In genomic region chr2:9800975-9801723, GRCh38 we compare ENCODE assay signal across 9 cellular contexts. TPM values are rescaled to one million over a fixed set of nuclear protein-coding genes. Genes with fewer than 3 reads are reported as not detected.
DNase-seq lines count a peak whose midpoint lies in the region; ATAC-seq, FAIRE-seq and TF ChIP-seq lines count a peak whose summit lies in the region.
"Had no signal": no experiment of that assay in that cellular context is flagged by ENCODE, and none has a peak within 500 bp of the region (broad histone marks: within the 10 kb centered on the region; RNA-seq: fewer than 3 reads in every experiment).

No MANE protein-coding gene starts in this region.

- H3K36me3 ChIP-seq in heart left ventricle (no peaks in the 10 kb centered on the region), keratinocyte (ENCODE audit: control insufficient read depth in 2 of 2, extremely low read depth in 1 of 2, insufficient read depth in 2 of 2, low read length in 2 of 2) (no peaks in the 10 kb centered on the region), subcutaneous abdominal adipose tissue (ENCODE audit: control insufficient read depth in 5 of 5, insufficient read depth in 5 of 5, low read length in 5 of 5) (no peaks in the 10 kb centered on the region), testis (ENCODE audit: low read depth, missing control alignments) (no peaks in the 10 kb centered on the region)
- H3K36me3 ChIP-seq: pancreas had no signal

- H3K4me3 ChIP-seq in heart left ventricle (no peak overlapping the region), keratinocyte (ENCODE audit: control insufficient read depth in 2 of 3, extremely low read depth in 1 of 3, insufficient read depth in 2 of 3, low read depth in 1 of 3, low read length in 3 of 3) (peak overlapping the region in 2 of 3 experiments; percentile 27 to 62), subcutaneous abdominal adipose tissue (ENCODE audit: low read depth in 1 of 5, low read length in 5 of 5) (peak overlapping the region in 1 of 5 donors; percentile 28), testis (no peak overlapping the region)
- H3K4me3 ChIP-seq: pancreas had no signal

- dilution Hi-C loops in keratinocyte (cut with MboI; ENCODE audit: extremely low pct_ligation_motif_present, low sequenced_read_pairs) = no loop called here

- H3K27ac Mint-ChIP-seq in activated T-cell treated with anti-CD3 and anti-CD28 coated beads, Interleukin-2, amount 50 U/mL, for 24 hours = peak overlapping the region; percentile 79

- 56 to 71% (median 67%) methylated on average over 13 to 25 of the region's 25 CpGs for WGBS in heart left ventricle, 4 donors
- 85 to 86% methylated on average over 16 to 25 of the region's 25 CpGs for WGBS in testis, 2 donors

- peak overlapping the region; percentile 93 for H3K4me2 ChIP-seq in keratinocyte (ENCODE audit: control insufficient read depth, extremely low read depth, insufficient read depth, low read depth, low read length)

- no peaks in the 10 kb centered on the region for H4K20me1 ChIP-seq in keratinocyte (ENCODE audit: control insufficient read depth, extremely low read depth, insufficient read depth, low read length)

- TF ChIP-seq POLR2A in heart left ventricle (IDR thresholded peaks at IDR 0.05) (no peak), testis (IDR thresholded peaks at IDR 0.05) (no peak)

- H3K36me3 Mint-ChIP-seq in activated T-cell treated with anti-CD3 and anti-CD28 coated beads, Interleukin-2, amount 50 U/mL, for 24 hours (ENCODE audit: low read depth) = no peaks in the 10 kb centered on the region

- no peaks in the 10 kb centered on the region for H3K9me3 Mint-ChIP-seq in activated T-cell treated with anti-CD3 and anti-CD28 coated beads, Interleukin-2, amount 50 U/mL, for 24 hours

- H3K9me1 ChIP-seq in keratinocyte (ENCODE audit: control insufficient read depth, extremely low read depth, insufficient read depth, low read length) = peaks cover 2% of the 10 kb centered on the region

- peak overlapping the region in 9 of 12 donors; percentile 32 to 69 (median 46) for H3K27ac ChIP-seq in heart left ventricle
- peak overlapping the region; percentile 94 for H3K27ac ChIP-seq in keratinocyte (ENCODE audit: control insufficient read depth, insufficient read depth, low read length)
- H3K27ac ChIP-seq in subcutaneous abdominal adipose tissue (ENCODE audit: low read depth, low read length) = peak overlapping the region; percentile 81
- H3K27ac ChIP-seq in testis = no peak overlapping the region
- H3K27ac ChIP-seq: pancreas had no signal

- peak; percentile 93 for FAIRE-seq in keratinocyte (lab: Jason Lieb, UNC)
- FAIRE-seq in GM19239 (lab: Jason Lieb, UNC) = no peak
- FAIRE-seq: pancreas had no signal

- H2AFZ ChIP-seq in keratinocyte (ENCODE audit: control insufficient read depth, low read length) = peak overlapping the region; percentile 67

- H3K27me3 Mint-ChIP-seq in activated T-cell treated with anti-CD3 and anti-CD28 coated beads, Interleukin-2, amount 50 U/mL, for 24 hours = no peaks in the 10 kb centered on the region

- ATAC-seq in heart left ventricle (peak; percentile 4 to 56 (median 30)), Right ventricle myocardium inferior (no peak), HG03439 (IDR thresholded peaks at IDR 0.05; ENCODE audit: unreplicated experiment) (no peak)

- H3K4me1 Mint-ChIP-seq in activated T-cell treated with anti-CD3 and anti-CD28 coated beads, Interleukin-2, amount 50 U/mL, for 24 hours (ENCODE audit: low read depth) = peaks cover 31% of the 10 kb centered on the region

- H3K27me3 ChIP-seq in heart left ventricle = no peaks in the 10 kb centered on the region
- H3K27me3 ChIP-seq in keratinocyte (ENCODE audit: control insufficient read depth, extremely low read depth, insufficient read depth, low read length) = no peaks in the 10 kb centered on the region
- no peaks in the 10 kb centered on the region for H3K27me3 ChIP-seq in subcutaneous abdominal adipose tissue (ENCODE audit: control insufficient read depth in 5 of 5, insufficient read depth in 4 of 5, low read length in 5 of 5)
- H3K27me3 ChIP-seq in testis = no peaks in the 10 kb centered on the region
- H3K27me3 ChIP-seq: pancreas had no signal

- H3K4me1 ChIP-seq in heart left ventricle (peaks cover 0 to 52% (median 24%) of the 10 kb centered on the region in 12 donors), keratinocyte (ENCODE audit: control insufficient read depth, extremely low read depth, insufficient read depth, low read length) (peaks cover 46% of the 10 kb centered on the region), subcutaneous abdominal adipose tissue (ENCODE audit: control insufficient read depth in 5 of 5, insufficient read depth in 5 of 5, low read length in 5 of 5) (peaks cover 12 to 65% (median 61%) of the 10 kb centered on the region in 5 donors), testis (peaks cover 5% of the 10 kb centered on the region)

- no peak overlapping the region for H3K4me3 Mint-ChIP-seq in activated T-cell treated with anti-CD3 and anti-CD28 coated beads, Interleukin-2, amount 50 U/mL, for 24 hours

- no peak for TF ChIP-seq CTCF in heart left ventricle (IDR thresholded peaks at IDR 0.05)
- TF ChIP-seq CTCF in keratinocyte (optimal IDR thresholded peaks at IDR 0.05 in 1 of 3, IDR thresholded peaks at IDR 0.05 in 1 of 3, conservative IDR thresholded peaks at IDR 0.05 in 1 of 3; ENCODE audit: extremely low read depth in 1 of 3, insufficient read depth in 2 of 3, low read length in 3 of 3) = no peak
- no peak for TF ChIP-seq CTCF in testis (IDR thresholded peaks at IDR 0.05)

- intact Hi-C loops in heart left ventricle (cut with DNase I) (loop anchor here in 3 of 10 donors (5.0 to 10.0 kb wide), 3 partner anchors 246 to 634 kb away; no protein-coding TSS in a partner anchor), Right ventricle myocardium inferior (cut with DNase I) (no loop called here), testis (cut with DNase I; ENCODE audit: low total_unique reads) (no loop called here)

- DNase-seq in heart left ventricle = peak in 3 of 5 donors; percentile 46 to 75 (median 52)
- no peak for DNase-seq in Right ventricle myocardium inferior (ENCODE audit: missing footprints)
- peak; percentile 64 for DNase-seq in activated T-cell treated with anti-CD3 and anti-CD28 coated beads, Interleukin-2, amount 50 U/mL, for 24 hours
- peak; percentile 98 for DNase-seq in keratinocyte (ENCODE audit: low read depth, low spot score)
- no peak for DNase-seq in testis
- no peak for DNase-seq in GM19239 (ENCODE audit: insufficient read length, low spot score)

- H3K9ac ChIP-seq in keratinocyte (ENCODE audit: control insufficient read depth, extremely low read depth, insufficient read depth, low read length) = peak overlapping the region; percentile 78
- H3K9ac ChIP-seq in subcutaneous abdominal adipose tissue (ENCODE audit: low read length in 5 of 5) = peak overlapping the region in 4 of 5 donors; percentile 4 to 75 (median 32)

- no peaks in the 10 kb centered on the region for H3K79me2 ChIP-seq in keratinocyte (ENCODE audit: control insufficient read depth, insufficient read depth, low read length)

- H3K9me3 ChIP-seq in heart left ventricle (no peaks in the 10 kb centered on the region), keratinocyte (ENCODE audit: control insufficient read depth, low read depth, low read length) (no peaks in the 10 kb centered on the region), subcutaneous abdominal adipose tissue (ENCODE audit: control insufficient read depth in 5 of 5, low read length in 5 of 5) (no peaks in the 10 kb centered on the region), testis (no peaks in the 10 kb centered on the region)
- H3K9me3 ChIP-seq: pancreas had no signal

RNA-seq across cellular contexts. Expression of gene TAF1B, which starts 42.1 kb away (rescaled TPM):
- total RNA-seq in heart left ventricle = 10 to 100 TPM in 1 of 9 donors, 1 to 10 TPM in 8; 3.8 to 13.9 (median 5.2) TPM
- polyA plus RNA-seq in heart left ventricle = 1 to 10 TPM; 1.1 to 4.7 TPM
- total RNA-seq in Right ventricle myocardium inferior = 6.3 TPM
- polyA plus RNA-seq in keratinocyte = 10.2 to 16.5 TPM (median 13.2 TPM) in 3 replicates
- polyA plus RNA-seq in keratinocyte (2011; ENCODE audit: low read depth) = 5.4 TPM
- polyA plus RNA-seq in keratinocyte (2011; cell fraction: cytosol; rRNA removed) = 7.1 and 14.3 TPM in 2 replicates
- 17.5 and 18.6 TPM in 2 replicates for polyA plus RNA-seq in keratinocyte (2011; cell fraction: nucleus; rRNA removed)
- 7.3 and 12.9 TPM in 2 replicates for polyA plus RNA-seq in keratinocyte (2012; ENCODE audit: low replicate concordance)
- polyA minus RNA-seq in keratinocyte = 9.2 to 20.1 TPM (median 13.9 TPM) in 3 replicates
- polyA minus RNA-seq in keratinocyte (2011; cell fraction: cytosol; rRNA and poly(A)+ RNA removed) = 15.3 TPM
- polyA minus RNA-seq in keratinocyte (2011; cell fraction: nucleus; rRNA and poly(A)+ RNA removed) = 13.8 and 30.7 TPM in 2 replicates
- total RNA-seq in testis = 10 to 100 TPM; 22.0 TPM
- 13.3 TPM for polyA plus RNA-seq in testis (ENCODE audit: insufficient read depth, low read depth, low replicate concordance)

Comparison
In these comparisons a context has a peak if more than half of its experiments do, and no peak if none do; other contexts are left out.
1. ATAC-seq: peak in heart left ventricle (4 of 4); none in Right ventricle myocardium inferior (single experiment) and HG03439 (single experiment).
2. DNase-seq: peak in heart left ventricle (3 of 5), activated T-cell treated with anti-CD3 and anti-CD28 coated beads, Interleukin-2, amount 50 U/mL, for 24 hours (single experiment) and keratinocyte (single experiment); none in Right ventricle myocardium inferior (single experiment), testis (single experiment) and GM19239 (single experiment).
3. H3K27ac ChIP-seq: peak in heart left ventricle (9 of 12), keratinocyte (single experiment) and subcutaneous abdominal adipose tissue (single experiment); none in testis (0 of 2).
4. H3K4me3 ChIP-seq: peak in keratinocyte (2 of 3); none in heart left ventricle (0 of 12) and testis (0 of 2).